Comparison of ENCODE assay signal across 10 cellular contexts in the genomic region with DNA sequence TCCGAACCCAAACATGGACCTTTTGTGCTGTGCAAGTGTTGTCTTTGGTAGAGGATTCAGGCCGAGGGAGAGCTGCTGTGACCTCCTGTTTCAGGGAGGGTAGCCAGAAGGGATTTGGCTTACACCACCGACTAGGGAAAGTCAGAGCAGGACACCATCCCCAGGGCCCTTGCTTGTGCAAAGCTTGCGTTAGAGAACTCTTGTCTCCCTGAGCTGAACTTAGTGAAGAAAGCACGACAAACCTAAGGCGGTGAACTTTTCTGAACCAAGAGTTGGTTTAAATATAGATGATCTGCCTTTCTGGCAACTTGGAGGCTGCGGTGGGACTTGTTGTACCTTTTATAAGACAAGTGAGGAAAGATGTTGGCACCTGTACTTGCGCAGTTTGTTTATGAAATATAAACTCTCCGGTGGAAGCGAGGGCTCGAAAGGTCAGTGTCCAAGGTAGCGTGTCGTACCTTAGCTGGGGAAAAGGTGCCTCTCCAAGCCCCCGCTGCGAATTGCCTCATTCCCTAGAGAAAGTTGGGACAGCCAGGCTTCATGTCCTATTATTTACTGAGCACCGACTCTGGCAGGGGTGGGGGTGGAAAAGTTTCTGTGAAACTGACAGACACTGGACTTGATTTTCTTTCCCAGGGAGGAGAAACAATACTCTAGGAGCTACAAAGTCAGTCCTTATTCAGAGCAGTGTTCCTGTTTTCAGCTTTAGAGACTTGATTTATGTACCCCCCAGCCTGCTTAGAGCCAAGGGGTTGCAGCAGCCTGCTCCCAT. TPM values are rescaled to one million over a fixed set of nuclear protein-coding genes. Genes with fewer than 3 reads are reported as not detected.
DNase-seq lines count a peak whose midpoint lies in the region; ATAC-seq, FAIRE-seq and TF ChIP-seq lines count a peak whose summit lies in the region.
"Had no signal": no experiment of that assay in that cellular context is flagged by ENCODE, and none has a peak within 500 bp of the region (broad histone marks: within the 10 kb centered on the region; RNA-seq: fewer than 3 reads in every experiment).

No MANE protein-coding gene starts in this region.

- H3K9me3 ChIP-seq in fibroblast of lung (ENCODE audit: control insufficient read depth, insufficient read depth, low read depth, low read length) (no peaks in the 10 kb centered on the region), vagina (no peaks in the 10 kb centered on the region)

- peaks cover 13% of the 10 kb centered on the region for H3K79me2 ChIP-seq in fibroblast of lung (ENCODE audit: control insufficient read depth, insufficient read depth, low read length)

- no peak for TF ChIP-seq POLR2A in vagina (IDR thresholded peaks at IDR 0.05)

- H3K27me3 ChIP-seq in fibroblast of lung (ENCODE audit: control insufficient read depth, insufficient read depth, low read length) (no peaks in the 10 kb centered on the region), vagina (no peaks in the 10 kb centered on the region)

- H3K4me1 Mint-ChIP-seq in nephron, result peaks cover 82% of the 10 kb centered on the region

- peak overlapping the region; percentile 68 for H3K27ac ChIP-seq in fibroblast of lung (ENCODE audit: insufficient read depth, low read length)
- H3K27ac ChIP-seq in vagina, result peak overlapping the region; percentile 88

- no peaks in the 10 kb centered on the region for H4K20me1 ChIP-seq in fibroblast of lung (ENCODE audit: control insufficient read depth, extremely low read depth, insufficient read depth, low read length)

- H3K27me3 Mint-ChIP-seq in nephron (ENCODE audit: low read depth), result no peaks in the 10 kb centered on the region
- H3K27me3 Mint-ChIP-seq: activated CD4-positive, alpha-beta T cell treated with anti-CD3 and anti-CD28 coated beads, Interleukin-2, amount 10 ng/mL, durations not matched to agents 7 days and 5 days had no signal

- FAIRE-seq in HTR-8/SVneo (lab: Jason Lieb, UNC), result no peak
- no peak for FAIRE-seq in urothelium cell line (lab: Jason Lieb, UNC)

- H3K27ac Mint-ChIP-seq in nephron, result peak overlapping the region; percentile 99 to 100 (median 100)

- no peak overlapping the region for H2AFZ ChIP-seq in fibroblast of lung (ENCODE audit: low read length)

- H3K9ac ChIP-seq in fibroblast of lung (ENCODE audit: insufficient read depth, low read length), result peak overlapping the region; percentile 11

- peak; percentile 77 for DNase-seq in Right ventricle myocardium inferior (ENCODE audit: missing footprints)
- no peak for DNase-seq in cardiac septum (ENCODE audit: low spot score)
- DNase-seq in fibroblast of lung (ENCODE audit: low read depth in 2 of 2), result peak in 1 of 2 donors; percentile 29
- DNase-seq in vagina (ENCODE audit: extremely low spot score in 2 of 2), result peak in 1 of 2 donors; percentile 96
- no peak for DNase-seq in NCI-H187 treated with DMSO at 0.1 percent for 48 hours (lab: John Stamatoyannopoulos, UW)
- DNase-seq in HTR-8/SVneo (ENCODE audit: insufficient read length, low spot score), result no peak
- no peak for DNase-seq in urothelium cell line (ENCODE audit: low spot score)
- DNase-seq: activated CD4-positive, alpha-beta T cell treated with anti-CD3 and anti-CD28 coated beads, Interleukin-2, amount 10 ng/mL, durations not matched to agents 7 days and 5 days; NCI-H1048 had no signal

- ATAC-seq in Right ventricle myocardium inferior, result peak; percentile 71

- intact Hi-C loops in Right ventricle myocardium inferior (cut with DNase I), result loop anchor here (2.0 to 10.0 kb wide), 3 partner anchors 31 to 131 kb away; partner anchors contain the start of gene TRIM8
- intact Hi-C loops in cardiac septum (cut with DNase I), result loop anchor here (2.0 kb wide), 1 partner anchor 39 kb away; no protein-coding TSS in a partner anchor
- intact Hi-C loops in vagina (cut with DNase I), result loop anchor here (5.0 kb wide), 1 partner anchor 33 kb away; the partner anchor contains the start of gene WBP1L

- peak overlapping the region; percentile 85 for H3K4me2 ChIP-seq in fibroblast of lung (ENCODE audit: extremely low read depth, insufficient read depth, low read length)

- H3K4me3 Mint-ChIP-seq in nephron, result peak overlapping the region; percentile 81 to 90 (median 86)
- H3K4me3 Mint-ChIP-seq: activated CD4-positive, alpha-beta T cell treated with anti-CD3 and anti-CD28 coated beads, Interleukin-2, amount 10 ng/mL, durations not matched to agents 7 days and 5 days had no signal

- H3K4me3 ChIP-seq in fibroblast of lung (replicated peaks in 1 of 4; ENCODE audit: control extremely low read depth in 1 of 4, insufficient read depth in 1 of 4, low read depth in 3 of 4, low read length in 4 of 4), result peak overlapping the region in 1 of 4 experiments; percentile 48
- peak overlapping the region; percentile 33 to 45 for H3K4me3 ChIP-seq in vagina

- H3K36me3 ChIP-seq in fibroblast of lung (ENCODE audit: control insufficient read depth, insufficient read depth, low read length), result no peaks in the 10 kb centered on the region
- H3K36me3 ChIP-seq in vagina, result no peaks in the 10 kb centered on the region

- H3K4me1 ChIP-seq in fibroblast of lung (ENCODE audit: control insufficient read depth, extremely low read depth, insufficient read depth, low read length) (peaks cover 32% of the 10 kb centered on the region), vagina (peaks cover 87% of the 10 kb centered on the region)

- no peaks in the 10 kb centered on the region for H3K36me3 Mint-ChIP-seq in nephron (ENCODE audit: low read depth)

- no peaks in the 10 kb centered on the region for H3K9me3 Mint-ChIP-seq in nephron
- H3K9me3 Mint-ChIP-seq: activated CD4-positive, alpha-beta T cell treated with anti-CD3 and anti-CD28 coated beads, Interleukin-2, amount 10 ng/mL, durations not matched to agents 7 days and 5 days had no signal

- TF ChIP-seq CTCF in fibroblast of lung (conservative IDR thresholded peaks at IDR 0.05 in 1 of 2, IDR thresholded peaks at IDR 0.05 in 1 of 2; ENCODE audit: low read depth in 1 of 2, low read length in 2 of 2), result no peak
- TF ChIP-seq CTCF in nephron (IDR thresholded peaks at IDR 0.05; ENCODE audit: unreplicated experiment in 3 of 3), result no peak
- no peak for TF ChIP-seq CTCF in vagina (IDR thresholded peaks at IDR 0.05)

RNA-seq across cellular contexts. Expression of gene WBP1L, which starts 31.6 kb away (rescaled TPM):
- total RNA-seq in Right ventricle myocardium inferior, result 25.9 TPM
- 19.2 TPM for total RNA-seq in cardiac septum
- 28.8 and 40.0 TPM in 2 replicates for total RNA-seq in fibroblast of lung
- 33.7 and 36.8 TPM in 2 replicates for polyA plus RNA-seq in fibroblast of lung
- 26.7 and 34.8 TPM in 2 replicates for polyA plus RNA-seq in fibroblast of lung (2012)
- polyA minus RNA-seq in fibroblast of lung (ENCODE audit: low replicate concordance), result 60.4 and 66.8 TPM in 2 replicates
- 80.8 TPM for total RNA-seq in vagina
